ENCODE assay signal across 10 cellular contexts in the genomic region with DNA sequence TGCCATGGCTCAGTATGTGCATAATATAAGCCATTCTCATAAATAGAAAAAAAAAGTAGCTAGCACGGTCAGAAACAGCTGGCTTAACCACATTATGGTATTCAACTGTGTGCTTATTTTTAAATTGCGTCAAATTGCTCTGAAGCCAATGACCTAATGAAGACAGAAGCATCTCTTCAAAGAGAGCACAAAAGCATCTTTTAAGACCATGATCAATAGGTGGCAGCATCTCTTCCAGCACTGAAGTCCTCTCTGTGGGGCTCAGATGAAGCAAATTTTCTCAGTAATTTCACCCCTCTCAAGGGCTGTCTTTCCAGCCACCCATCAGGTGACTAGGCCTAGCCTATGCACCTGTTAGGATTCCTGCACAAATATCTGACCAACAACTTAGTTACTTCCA.
A peak's percentile ranks its signal among the peaks of the same experiment; 100 is the strongest.
DNase-seq lines count a peak whose midpoint lies in the region; ATAC-seq and TF ChIP-seq lines count a peak whose summit lies in the region.
"Had no signal": no experiment of that assay in that cellular context is flagged by ENCODE, and none has a peak within 500 bp of the region (broad histone marks: within the 10 kb centered on the region; RNA-seq: fewer than 3 reads in every experiment).

No MANE protein-coding gene starts in this region.

- peaks cover 3% of the 10 kb centered on the region for H3K27me3 Mint-ChIP-seq in T-helper 2 cell treated with Interferon-gamma antibody and Interleukin-4, amounts not matched to agents 5 μg/mL and 100 μg/mL, for 36 hours (ENCODE audit: low read depth)

- H3K9me3 Mint-ChIP-seq in T-helper 2 cell treated with Interferon-gamma antibody and Interleukin-4, amounts not matched to agents 5 μg/mL and 100 μg/mL, for 36 hours: peaks cover 7% of the 10 kb centered on the region

- no peak overlapping the region for H3K23ac ChIP-seq in mesendoderm (ENCODE audit: low read length)

- no peak overlapping the region for H4K8ac ChIP-seq in mesendoderm (ENCODE audit: low read depth, low read length)

- no peak overlapping the region for H3K4ac ChIP-seq in mesendoderm (ENCODE audit: low read depth, low read length)

- no peak overlapping the region for H3K18ac ChIP-seq in mesendoderm (ENCODE audit: low read length)

- H3K4me2 ChIP-seq in mesendoderm (ENCODE audit: low read length): no peak overlapping the region
- H3K4me2 ChIP-seq: KMS-11 had no signal

- H3K79me2 ChIP-seq in mesendoderm (ENCODE audit: control insufficient read depth, insufficient read depth, low read length): no peaks in the 10 kb centered on the region

- H3K27ac ChIP-seq in colonic mucosa (no peak overlapping the region), mesendoderm (ENCODE audit: low read depth, low read length) (no peak overlapping the region), ovary (no peak overlapping the region)
- H3K27ac ChIP-seq: KMS-11, upper lobe of left lung had no signal

- no peak for TF ChIP-seq EP300 in ovary (IDR thresholded peaks at IDR 0.05)

- H3K4me1 Mint-ChIP-seq in T-helper 2 cell treated with Interferon-gamma antibody and Interleukin-4, amounts not matched to agents 5 μg/mL and 100 μg/mL, for 36 hours (ENCODE audit: low read depth): no peaks in the 10 kb centered on the region

- H2AK5ac ChIP-seq in mesendoderm (ENCODE audit: low read length): no peak overlapping the region

- H4K5ac ChIP-seq in mesendoderm (ENCODE audit: low read length): no peak overlapping the region

- H3K56ac ChIP-seq in mesendoderm (ENCODE audit: low read length): no peak overlapping the region

- H2BK120ac ChIP-seq in mesendoderm (ENCODE audit: low read depth, low read length): no peak overlapping the region

- ATAC-seq in HG03196 (IDR thresholded peaks at IDR 0.05; ENCODE audit: unreplicated experiment): no peak

- WGBS in mesendoderm (ENCODE audit: extremely low coverage, insufficient coverage, low lambda C conversion rate): no CpG with 5 or more reads among the region's 2 CpGs
- WGBS in ovary, 3 donors: 49 to 69% (median 57%) methylated on average over 2 of the region's 2 CpGs

- H3K4me3 ChIP-seq in colonic mucosa (no peak overlapping the region), mesendoderm (ENCODE audit: low read length) (no peak overlapping the region), ovary (no peak overlapping the region)
- H3K4me3 ChIP-seq: upper lobe of left lung had no signal

- DNase-seq in EL (peak; percentile 53), LHCN-M2 (ENCODE audit: low read depth) (peak; percentile 84), colonic mucosa (no peak), mesendoderm (peak; percentile 59), NCI-H510A (lab: John Stamatoyannopoulos, UW) (no peak), ovary (no peak)
- DNase-seq in T-helper 2 cell treated with Interferon-gamma antibody and Interleukin-4, amounts not matched to agents 5 μg/mL and 100 μg/mL, for 36 hours (ENCODE audit: low spot score): no peak
- DNase-seq: upper lobe of left lung had no signal

- H3K9ac ChIP-seq in colonic mucosa (ENCODE audit: low read depth in 2 of 2, low read length in 2 of 2) (no peak overlapping the region), mesendoderm (ENCODE audit: low read length) (no peak overlapping the region)
- H3K9ac ChIP-seq: KMS-11 had no signal

- H2BK5ac ChIP-seq in mesendoderm (ENCODE audit: low read length): no peak overlapping the region

- intact Hi-C loops in colonic mucosa (cut with DNase I): no loop called here
- intact Hi-C loops in ovary (cut with DNase I): no loop called here

- no peaks in the 10 kb centered on the region for H3K27me3 ChIP-seq in colonic mucosa
- no peaks in the 10 kb centered on the region for H3K27me3 ChIP-seq in mesendoderm (ENCODE audit: insufficient read depth, low read length, poor library complexity)
- H3K27me3 ChIP-seq in ovary: no peaks in the 10 kb centered on the region
- H3K27me3 ChIP-seq: upper lobe of left lung had no signal

- no peaks in the 10 kb centered on the region for H3K4me1 ChIP-seq in colonic mucosa
- H3K4me1 ChIP-seq in mesendoderm (ENCODE audit: control insufficient read depth, low read depth, low read length): peaks cover 2% of the 10 kb centered on the region
- peaks cover 8% of the 10 kb centered on the region for H3K4me1 ChIP-seq in ovary (ENCODE audit: insufficient read depth)
- H3K4me1 ChIP-seq: upper lobe of left lung had no signal

- peak; percentile 22 for TF ChIP-seq CTCF in colonic mucosa (IDR thresholded peaks at IDR 0.05)
- TF ChIP-seq CTCF in ovary (IDR thresholded peaks at IDR 0.05): no peak

- no peaks in the 10 kb centered on the region for H3K36me3 ChIP-seq in colonic mucosa
- H3K36me3 ChIP-seq in mesendoderm (ENCODE audit: control insufficient read depth, insufficient read depth, low read length): no peaks in the 10 kb centered on the region
- H3K36me3 ChIP-seq in ovary: no peaks in the 10 kb centered on the region
- H3K36me3 ChIP-seq: upper lobe of left lung had no signal

- H3K9me3 ChIP-seq in colonic mucosa (no peaks in the 10 kb centered on the region), ovary (no peaks in the 10 kb centered on the region)
- H3K9me3 ChIP-seq: upper lobe of left lung had no signal

- no peaks in the 10 kb centered on the region for H3K36me3 Mint-ChIP-seq in T-helper 2 cell treated with Interferon-gamma antibody and Interleukin-4, amounts not matched to agents 5 μg/mL and 100 μg/mL, for 36 hours (ENCODE audit: low read depth)

- H3K79me1 ChIP-seq in mesendoderm (ENCODE audit: low read length): no peaks in the 10 kb centered on the region

- no peak overlapping the region for H3K4me3 Mint-ChIP-seq in T-helper 2 cell treated with Interferon-gamma antibody and Interleukin-4, amounts not matched to agents 5 μg/mL and 100 μg/mL, for 36 hours

- no peak overlapping the region for H2BK15ac ChIP-seq in mesendoderm (replicated peaks; ENCODE audit: low read depth)

- TF ChIP-seq POLR2A in ovary (IDR thresholded peaks at IDR 0.05): no peak

- no peak overlapping the region for H3K27ac Mint-ChIP-seq in T-helper 2 cell treated with Interferon-gamma antibody and Interleukin-4, amounts not matched to agents 5 μg/mL and 100 μg/mL, for 36 hours

Comparison
In these comparisons a context has a peak if more than half of its experiments do, and no peak if none do; other contexts are left out.
1. DNase-seq: peak in EL (single experiment), LHCN-M2 (single experiment) and mesendoderm (single experiment); none in colonic mucosa (single experiment), T-helper 2 cell treated with Interferon-gamma antibody and Interleukin-4, amounts not matched to agents 5 μg/mL and 100 μg/mL, for 36 hours (single experiment), NCI-H510A (single experiment) and ovary (0 of 5).